24 cellular contexts compared by ENCODE assay signal in the genomic region with DNA sequence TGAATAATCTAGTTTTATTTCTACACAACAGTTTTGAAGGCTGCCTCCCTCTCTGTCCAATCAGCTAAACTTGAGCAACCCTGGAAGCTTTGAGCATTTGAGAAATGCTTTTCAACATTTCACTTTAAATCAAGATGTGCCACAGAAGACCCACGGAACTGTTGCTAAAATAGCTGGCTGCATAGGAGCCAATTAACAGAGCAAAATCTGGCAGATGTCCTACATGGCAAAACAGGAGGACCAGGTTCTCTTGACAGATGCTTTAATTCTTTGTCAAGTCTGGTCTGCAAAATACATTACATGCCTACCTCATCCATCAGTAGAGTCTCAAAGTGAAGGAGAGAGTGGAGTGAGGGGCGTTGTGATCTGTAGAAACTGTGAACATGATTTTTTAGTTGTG.
"Had no signal": no experiment of that assay in that cellular context is flagged by ENCODE, and none has a peak within 500 bp of the region (broad histone marks: within the 10 kb centered on the region; RNA-seq: fewer than 3 reads in every experiment).

No MANE protein-coding gene starts in this region.

- H3K79me2 ChIP-seq: parathyroid adenoma had no signal

- H2AFZ ChIP-seq: parathyroid adenoma had no signal

- H3K36me3 ChIP-seq: colonic mucosa, esophagus squamous epithelium, gastrocnemius medialis, right lobe of liver, tibial artery had no signal

- DNase-seq: activated CD4-positive, alpha-beta T cell treated with anti-CD3 and anti-CD28 coated beads, Interleukin-2, amount 50 U/mL, for 1 hour; activated CD4-positive, CD25-positive, alpha-beta regulatory T cell treated with anti-CD3 and anti-CD28 coated beads, Interleukin-2, amount 50 U/mL, for 72 hours; activated CD8-positive, alpha-beta T cell treated with anti-CD3 and anti-CD28 coated beads, Interleukin-2, amount 10 ng/mL, durations not matched to agents 7 days and 5 days; activated T-cell treated with anti-CD3 and anti-CD28 coated beads, Interleukin-2, amount 50 U/mL, for 1 hour; aorta; central memory CD4-positive, alpha-beta T cell; colonic mucosa; esophagus squamous epithelium; gastrocnemius medialis; head of caudate nucleus; hypothalamus; left ventricle myocardium superior; mammary epithelial cell; nephron progenitor cell; right lobe of liver; stimulated activated CD4-positive, alpha-beta T cell treated with anti-CD3 and anti-CD28 coated beads, Interleukin-1b, Interleukin-23, amount 100 ng/mL, for 48 hours; stimulated activated naive CD8-positive, alpha-beta T cell treated with anti-CD3 and anti-CD28 coated beads, Interleukin-15, amount 100 ng/mL, for 72 hours; tibial artery had no signal

- H3K9me3 ChIP-seq: colonic mucosa, esophagus squamous epithelium, gastrocnemius medialis, right lobe of liver, tibial artery had no signal

- H3K4me3 ChIP-seq: colonic mucosa, esophagus squamous epithelium, gastrocnemius medialis, right lobe of liver, skin epidermis, tibial artery had no signal

- ATAC-seq: activated CD8-positive, alpha-beta T cell treated with anti-CD3 and anti-CD28 coated beads, Interleukin-2, amount 10 ng/mL, durations not matched to agents 7 days and 5 days; activated naive CD4-positive, alpha-beta T cell treated with anti-CD3 and anti-CD28 coated beads, Interleukin-2, amount 50 U/mL, for 72 hours; gastrocnemius medialis; left ventricle myocardium superior; right lobe of liver; stimulated activated effector memory CD8-positive, alpha-beta T cell treated with anti-CD3 and anti-CD28 coated beads, Interleukin-12 subunit alpha, Interleukin-12 subunit beta, amount 100 ng/mL, for 72 hours; stimulated activated naive CD8-positive, alpha-beta T cell treated with anti-CD3 and anti-CD28 coated beads, Interleukin-15, amount 100 ng/mL, for 72 hours had no signal

- H3K27me3 ChIP-seq: colonic mucosa, esophagus squamous epithelium, gastrocnemius medialis, right lobe of liver, tibial artery had no signal

- H3K4me1 ChIP-seq: colonic mucosa, esophagus squamous epithelium, gastrocnemius medialis, parathyroid adenoma, right lobe of liver, tibial artery had no signal

- FAIRE-seq: islet of Langerhans had no signal

- H3K27ac ChIP-seq: colonic mucosa, esophagus squamous epithelium, gastrocnemius medialis, parathyroid adenoma, right lobe of liver, skin epidermis, tibial artery, VCaP had no signal

- H3K9ac ChIP-seq: parathyroid adenoma had no signal
